ENCODE assay signal across 4 cellular contexts in genomic region chr11:55554169-55554568, GRCh38. TPM values are rescaled to one million over a fixed set of nuclear protein-coding genes. Genes with fewer than 3 reads are reported as not detected.
"Had no signal": no experiment of that assay in that cellular context is flagged by ENCODE, and none has a peak within 500 bp of the region (broad histone marks: within the 10 kb centered on the region; RNA-seq: fewer than 3 reads in every experiment).

Gene OR4C15 (plus strand): TSS chr11:55554469. CDS start chr11:55554469, 0 bp downstream.

- DNase-seq: GDM1, GF-D8 had no signal

- H3K4me3 ChIP-seq: GM12878 had no signal

RNA-seq across cellular contexts. Expression of gene OR4C15, which starts in this region (rescaled TPM):
- total RNA-seq: G401, GM12878 had no signal
